ENCODE assay signal across 13 cellular contexts in the genomic region with DNA sequence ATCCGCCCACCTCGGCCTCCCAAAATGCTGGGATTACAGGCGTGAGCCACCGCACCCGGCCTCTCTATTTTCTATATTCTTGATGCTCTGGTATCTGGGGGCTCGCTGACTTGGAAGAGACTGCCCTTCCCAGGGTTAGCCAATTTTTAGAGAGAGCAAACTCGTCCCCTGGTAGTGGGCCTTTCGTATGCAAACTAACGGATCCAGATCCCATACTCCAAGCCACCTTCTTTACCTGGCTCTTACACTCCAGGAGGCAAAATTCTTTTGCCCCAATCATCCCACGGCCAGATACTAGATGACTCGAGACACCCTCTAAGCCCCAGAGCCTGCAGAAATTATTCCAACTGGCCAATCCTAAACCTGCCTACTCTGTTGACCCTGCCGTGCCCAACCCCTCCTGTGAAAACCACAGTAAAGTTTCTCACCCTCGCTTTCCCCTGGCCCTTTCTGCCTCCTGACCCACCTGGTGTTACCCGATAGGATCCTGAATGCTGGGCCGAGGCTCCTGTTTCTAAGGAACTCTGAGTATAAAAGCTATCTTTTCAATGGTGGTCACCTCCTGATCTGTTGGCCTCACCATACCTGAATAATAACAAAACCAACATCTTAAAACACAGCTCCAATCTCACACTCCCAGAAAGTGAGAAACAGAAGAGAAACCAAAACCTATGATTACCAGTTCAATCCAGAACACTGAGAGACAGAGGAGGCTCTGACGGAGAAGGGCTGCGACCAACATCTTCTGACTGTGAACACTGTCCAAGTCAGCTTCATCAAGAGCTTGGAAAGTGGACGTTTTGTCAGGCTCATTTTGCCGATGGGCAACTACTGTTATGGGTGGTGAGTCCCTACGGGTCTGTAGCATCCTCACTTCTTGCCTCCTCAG. TPM values are rescaled to one million over a fixed set of nuclear protein-coding genes. Genes with fewer than 3 reads are reported as not detected.
A peak's percentile ranks its signal among the peaks of the same experiment; 100 is the strongest.
DNase-seq lines count a peak whose midpoint lies in the region; ATAC-seq and TF ChIP-seq lines count a peak whose summit lies in the region.
"Had no signal": no experiment of that assay in that cellular context is flagged by ENCODE, and none has a peak within 500 bp of the region (broad histone marks: within the 10 kb centered on the region; RNA-seq: fewer than 3 reads in every experiment).

No MANE protein-coding gene starts in this region.

- H3K27ac ChIP-seq in H9 (ENCODE audit: insufficient read length, low read depth, low read length) (peak overlapping the region; percentile 21), neural progenitor cell (no peak overlapping the region)

- no peak overlapping the region for H4K5ac ChIP-seq in H9 (ENCODE audit: insufficient read length, low read depth, low read length)

- H3K23me2 ChIP-seq in H9 (ENCODE audit: insufficient read length, low read depth, low read length, poor library complexity, severe bottlenecking): no peaks in the 10 kb centered on the region

- H3K18ac ChIP-seq in H9 (ENCODE audit: insufficient read length, low read depth, low read length): no peak overlapping the region

- no peaks in the 10 kb centered on the region for H3K79me1 ChIP-seq in H9 (ENCODE audit: insufficient read depth, low read depth, low read length, poor library complexity, severe bottlenecking)

- peaks cover 10% of the 10 kb centered on the region; the same call in 1 of the 2 replicates for H3K4me1 ChIP-seq in H9 (ENCODE audit: insufficient read depth, low read length)
- H3K4me1 ChIP-seq in neural progenitor cell: peaks cover 14% of the 10 kb centered on the region

- H3K14ac ChIP-seq in H9 (ENCODE audit: insufficient read depth, low read length): no peak overlapping the region

- peaks cover 12% of the 10 kb centered on the region for H3F3A ChIP-seq in neural progenitor cell (ENCODE audit: low read depth)

- no peak overlapping the region for H2AK5ac ChIP-seq in H9 (ENCODE audit: insufficient read length, low read length)

- H3K9me3 ChIP-seq in H9 (ENCODE audit: control insufficient read depth, low read depth, low read length) (no peaks in the 10 kb centered on the region), neural progenitor cell (ENCODE audit: low read depth) (no peaks in the 10 kb centered on the region)

- DNase-seq in H9 (no peak), neural progenitor cell (ENCODE audit: low spot score) (no peak), NCI-H128 (lab: John Stamatoyannopoulos, UW; ENCODE audit: unreplicated experiment) (no peak), hypothalamus (lab: John Stamatoyannopoulos, UW) (no peak), inferior parietal cortex (ENCODE audit: extremely low spot score) (no peak), DMS 273 treated with DMSO at 0.1 percent for 48 hours (lab: John Stamatoyannopoulos, UW) (no peak)
- DNase-seq: HCEC 1CT, T-helper 9 cell had no signal

- H3K4me1 Mint-ChIP-seq in H9: peaks cover 38% of the 10 kb centered on the region in 2 experiments
- peaks cover 32% of the 10 kb centered on the region for H3K4me1 Mint-ChIP-seq in neural progenitor cell

- H3K56ac ChIP-seq in H9 (ENCODE audit: insufficient read length, low read depth, low read length): no peak overlapping the region

- H3K9ac ChIP-seq in H9 (ENCODE audit: extremely low read depth, insufficient read length, low read length) (no peak overlapping the region), neural progenitor cell (no peak overlapping the region)

- H2BK12ac ChIP-seq in H9 (ENCODE audit: insufficient read length, low read depth, low read length): no peak overlapping the region

- H4K8ac ChIP-seq in H9 (replicated peaks; ENCODE audit: insufficient read length, low read depth, low read length): no peak overlapping the region

- no peak overlapping the region for H4K91ac ChIP-seq in H9 (ENCODE audit: insufficient read length, low read depth, low read length)

- no CpG with 5 or more reads among the region's 20 CpGs for WGBS in H9 (ENCODE audit: extremely low coverage, insufficient read length, low lambda C conversion rate)

- H3K4me3 Mint-ChIP-seq in H9: no peak overlapping the region; a peak in 1 of 5 replicates
- peak overlapping the region; percentile 43 for H3K4me3 Mint-ChIP-seq in neural progenitor cell
- H3K4me3 Mint-ChIP-seq: stimulated activated naive CD8-positive, alpha-beta T cell treated with anti-CD3 and anti-CD28 coated beads, Interleukin-15, Interleukin-2, amounts not matched to agents 100 ng/mL and 50 ng/mL, for 24 hours had no signal

- no peaks in the 10 kb centered on the region for H3K36me3 ChIP-seq in neural progenitor cell

- H3K4me2 ChIP-seq in H9 (ENCODE audit: insufficient read depth, insufficient read length, low read length) (no peak overlapping the region), neural progenitor cell (no peak overlapping the region)

- H3K79me2 ChIP-seq in H9 (ENCODE audit: insufficient read depth, low read length) (no peaks in the 10 kb centered on the region; the same call in 1 of the 2 replicates), neural progenitor cell (ENCODE audit: low read depth) (no peaks in the 10 kb centered on the region)

- no peak overlapping the region for H2BK5ac ChIP-seq in H9 (ENCODE audit: insufficient read length, low read length)

- ATAC-seq in GM19023 (IDR thresholded peaks at IDR 0.05; ENCODE audit: unreplicated experiment): peak; percentile 85
- peak; percentile 92 for ATAC-seq in HG03439 (IDR thresholded peaks at IDR 0.05; ENCODE audit: unreplicated experiment)

- no peak overlapping the region for H3K23ac ChIP-seq in H9 (ENCODE audit: insufficient read length, low read depth, low read length)

- peak overlapping the region; percentile 68 to 88 (median 82) for H3K27ac Mint-ChIP-seq in H9
- peak overlapping the region; percentile 92 for H3K27ac Mint-ChIP-seq in neural progenitor cell
- H3K27ac Mint-ChIP-seq: activated T-helper 2 cell treated with anti-CD3 and anti-CD28 coated beads, Interferon-gamma antibody, Interleukin-2, Interleukin-4, amounts not matched to agents 10 μg/mL and 5 μg/mL and 100 μg/mL, durations not matched to agents 14 hours and 24 hours and 36 hours; stimulated activated naive CD8-positive, alpha-beta T cell treated with anti-CD3 and anti-CD28 coated beads, Interleukin-15, Interleukin-2, amounts not matched to agents 100 ng/mL and 50 ng/mL, for 24 hours had no signal

- no peak overlapping the region for H3K4ac ChIP-seq in H9 (ENCODE audit: low read depth, low read length)

- H4K20me1 ChIP-seq in H9 (ENCODE audit: control insufficient read depth, insufficient read depth, insufficient read length) (no peaks in the 10 kb centered on the region), neural progenitor cell (ENCODE audit: low read depth) (no peaks in the 10 kb centered on the region)

- H3K27me3 Mint-ChIP-seq in H9 (ENCODE audit: low read depth): no peaks in the 10 kb centered on the region
- H3K27me3 Mint-ChIP-seq in neural progenitor cell (ENCODE audit: insufficient read depth, low read depth): peaks cover 13% of the 10 kb centered on the region

- H3K9me3 Mint-ChIP-seq in H9 (peaks cover 3 to 14% of the 10 kb centered on the region in 2 experiments; a peak in 4 of 5 replicates), neural progenitor cell (peaks cover 12% of the 10 kb centered on the region)
- H3K9me3 Mint-ChIP-seq: activated T-helper 2 cell treated with anti-CD3 and anti-CD28 coated beads, Interferon-gamma antibody, Interleukin-2, Interleukin-4, amounts not matched to agents 10 μg/mL and 5 μg/mL and 100 μg/mL, durations not matched to agents 14 hours and 24 hours and 36 hours; stimulated activated naive CD8-positive, alpha-beta T cell treated with anti-CD3 and anti-CD28 coated beads, Interleukin-15, Interleukin-2, amounts not matched to agents 100 ng/mL and 50 ng/mL, for 24 hours had no signal

- no peak for TF ChIP-seq CTCF in H9 (conservative IDR thresholded peaks at IDR 0.05)
- TF ChIP-seq CTCF in neural progenitor cell (IDR thresholded peaks at IDR 0.05): no peak

- H2BK20ac ChIP-seq in H9 (ENCODE audit: low read depth, low read length, poor library complexity, severe bottlenecking): no peak overlapping the region

- H3K36me3 Mint-ChIP-seq in H9 (ENCODE audit: insufficient read depth in 1 of 3, low read depth in 3 of 3) (peaks cover 0 to 8% (median 0%) of the 10 kb centered on the region in 3 experiments; a peak in 4 of 7 replicates), neural progenitor cell (peaks cover 7% of the 10 kb centered on the region)

- no peak overlapping the region for H2AFZ ChIP-seq in H9 (ENCODE audit: low read length)
- no peak overlapping the region for H2AFZ ChIP-seq in neural progenitor cell (replicated peaks)

- H3K27me3 ChIP-seq in H9 (ENCODE audit: insufficient read depth, low read length) (no peaks in the 10 kb centered on the region), neural progenitor cell (no peaks in the 10 kb centered on the region)

- H2BK120ac ChIP-seq in H9 (ENCODE audit: low read depth, low read length, poor library complexity, severe bottlenecking): no peak overlapping the region

- no peak overlapping the region for H2BK15ac ChIP-seq in H9 (ENCODE audit: low read depth, low read length)

- H3T11ph ChIP-seq in H9 (ENCODE audit: low read length): no peak overlapping the region

- H3K4me3 ChIP-seq in neural progenitor cell: no peak overlapping the region
- H3K4me3 ChIP-seq: skin epidermis had no signal

RNA-seq across cellular contexts. Expression of a gene that starts 57.6 kb away (rescaled TPM):
- 254 and 258 TPM in 2 replicates for total RNA-seq in H9 (2021)
- total RNA-seq in neural progenitor cell (ENCODE audit: low replicate concordance): 121 and 137 TPM in 2 replicates
